2 cellular contexts compared by ENCODE assay signal in the genomic region with DNA sequence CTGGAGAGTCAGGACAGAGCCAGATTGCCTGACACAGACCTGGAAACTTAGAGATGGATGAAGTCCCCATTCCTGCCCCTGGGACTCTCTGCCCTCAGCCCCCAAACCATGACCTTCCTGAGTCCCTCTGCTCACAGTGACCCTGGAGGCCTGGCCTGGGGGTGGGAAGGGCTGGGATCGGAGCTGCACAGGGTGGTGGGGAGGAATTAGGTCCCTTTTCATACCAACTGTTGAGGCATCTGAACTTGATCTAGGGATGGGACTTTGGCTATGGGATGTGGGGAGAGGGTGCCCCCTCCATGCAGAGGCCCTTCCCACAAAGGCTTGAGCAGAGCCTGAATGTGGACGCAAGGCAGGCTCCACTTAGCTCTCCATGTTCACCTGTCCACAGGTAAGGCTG.
TF ChIP-seq lines count a peak whose summit lies in the region.

No MANE protein-coding gene starts in this region.

TF ChIP-seq in IMR-90, 13 proteins besides CTCF, POLR2A, EP300 and RAD21 (continued from another document):
- TF ChIP-seq, protein P1, sequence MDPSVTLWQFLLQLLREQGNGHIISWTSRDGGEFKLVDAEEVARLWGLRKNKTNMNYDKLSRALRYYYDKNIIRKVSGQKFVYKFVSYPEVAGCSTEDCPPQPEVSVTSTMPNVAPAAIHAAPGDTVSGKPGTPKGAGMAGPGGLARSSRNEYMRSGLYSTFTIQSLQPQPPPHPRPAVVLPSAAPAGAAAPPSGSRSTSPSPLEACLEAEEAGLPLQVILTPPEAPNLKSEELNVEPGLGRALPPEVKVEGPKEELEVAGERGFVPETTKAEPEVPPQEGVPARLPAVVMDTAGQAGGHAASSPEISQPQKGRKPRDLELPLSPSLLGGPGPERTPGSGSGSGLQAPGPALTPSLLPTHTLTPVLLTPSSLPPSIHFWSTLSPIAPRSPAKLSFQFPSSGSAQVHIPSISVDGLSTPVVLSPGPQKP (IDR thresholded peaks at IDR 0.05; ENCODE audit: borderline replicate concordance, low read depth, low read length): no peak
- TF ChIP-seq CEBPB (IDR thresholded peaks at IDR 0.05; ENCODE audit: low read depth, low read length): no peak
- TF ChIP-seq RCOR1 (IDR thresholded peaks at IDR 0.05; ENCODE audit: insufficient replicate concordance, low read length): no peak
- no peak for TF ChIP-seq CHD1 (IDR thresholded peaks at IDR 0.05; ENCODE audit: low read depth, low read length)
- no peak for TF ChIP-seq FOS (IDR thresholded peaks at IDR 0.05; ENCODE audit: low read depth, low read length)
- TF ChIP-seq, protein P2, sequence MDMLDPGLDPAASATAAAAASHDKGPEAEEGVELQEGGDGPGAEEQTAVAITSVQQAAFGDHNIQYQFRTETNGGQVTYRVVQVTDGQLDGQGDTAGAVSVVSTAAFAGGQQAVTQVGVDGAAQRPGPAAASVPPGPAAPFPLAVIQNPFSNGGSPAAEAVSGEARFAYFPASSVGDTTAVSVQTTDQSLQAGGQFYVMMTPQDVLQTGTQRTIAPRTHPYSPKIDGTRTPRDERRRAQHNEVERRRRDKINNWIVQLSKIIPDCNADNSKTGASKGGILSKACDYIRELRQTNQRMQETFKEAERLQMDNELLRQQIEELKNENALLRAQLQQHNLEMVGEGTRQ (IDR thresholded peaks at IDR 0.05; ENCODE audit: low read depth, low read length): no peak

TF ChIP-seq in HepG2, 621 proteins besides CTCF, POLR2A, EP300 and RAD21 (continued from another document):
- TF ChIP-seq, protein P3, sequence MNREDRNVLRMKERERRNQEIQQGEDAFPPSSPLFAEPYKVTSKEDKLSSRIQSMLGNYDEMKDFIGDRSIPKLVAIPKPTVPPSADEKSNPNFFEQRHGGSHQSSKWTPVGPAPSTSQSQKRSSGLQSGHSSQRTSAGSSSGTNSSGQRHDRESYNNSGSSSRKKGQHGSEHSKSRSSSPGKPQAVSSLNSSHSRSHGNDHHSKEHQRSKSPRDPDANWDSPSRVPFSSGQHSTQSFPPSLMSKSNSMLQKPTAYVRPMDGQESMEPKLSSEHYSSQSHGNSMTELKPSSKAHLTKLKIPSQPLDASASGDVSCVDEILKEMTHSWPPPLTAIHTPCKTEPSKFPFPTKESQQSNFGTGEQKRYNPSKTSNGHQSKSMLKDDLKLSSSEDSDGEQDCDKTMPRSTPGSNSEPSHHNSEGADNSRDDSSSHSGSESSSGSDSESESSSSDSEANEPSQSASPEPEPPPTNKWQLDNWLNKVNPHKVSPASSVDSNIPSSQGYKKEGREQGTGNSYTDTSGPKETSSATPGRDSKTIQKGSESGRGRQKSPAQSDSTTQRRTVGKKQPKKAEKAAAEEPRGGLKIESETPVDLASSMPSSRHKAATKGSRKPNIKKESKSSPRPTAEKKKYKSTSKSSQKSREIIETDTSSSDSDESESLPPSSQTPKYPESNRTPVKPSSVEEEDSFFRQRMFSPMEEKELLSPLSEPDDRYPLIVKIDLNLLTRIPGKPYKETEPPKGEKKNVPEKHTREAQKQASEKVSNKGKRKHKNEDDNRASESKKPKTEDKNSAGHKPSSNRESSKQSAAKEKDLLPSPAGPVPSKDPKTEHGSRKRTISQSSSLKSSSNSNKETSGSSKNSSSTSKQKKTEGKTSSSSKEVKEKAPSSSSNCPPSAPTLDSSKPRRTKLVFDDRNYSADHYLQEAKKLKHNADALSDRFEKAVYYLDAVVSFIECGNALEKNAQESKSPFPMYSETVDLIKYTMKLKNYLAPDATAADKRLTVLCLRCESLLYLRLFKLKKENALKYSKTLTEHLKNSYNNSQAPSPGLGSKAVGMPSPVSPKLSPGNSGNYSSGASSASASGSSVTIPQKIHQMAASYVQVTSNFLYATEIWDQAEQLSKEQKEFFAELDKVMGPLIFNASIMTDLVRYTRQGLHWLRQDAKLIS (CRISPR knock-in tag; IDR thresholded peaks at IDR 0.05): no peak
- TF ChIP-seq, protein P4, sequence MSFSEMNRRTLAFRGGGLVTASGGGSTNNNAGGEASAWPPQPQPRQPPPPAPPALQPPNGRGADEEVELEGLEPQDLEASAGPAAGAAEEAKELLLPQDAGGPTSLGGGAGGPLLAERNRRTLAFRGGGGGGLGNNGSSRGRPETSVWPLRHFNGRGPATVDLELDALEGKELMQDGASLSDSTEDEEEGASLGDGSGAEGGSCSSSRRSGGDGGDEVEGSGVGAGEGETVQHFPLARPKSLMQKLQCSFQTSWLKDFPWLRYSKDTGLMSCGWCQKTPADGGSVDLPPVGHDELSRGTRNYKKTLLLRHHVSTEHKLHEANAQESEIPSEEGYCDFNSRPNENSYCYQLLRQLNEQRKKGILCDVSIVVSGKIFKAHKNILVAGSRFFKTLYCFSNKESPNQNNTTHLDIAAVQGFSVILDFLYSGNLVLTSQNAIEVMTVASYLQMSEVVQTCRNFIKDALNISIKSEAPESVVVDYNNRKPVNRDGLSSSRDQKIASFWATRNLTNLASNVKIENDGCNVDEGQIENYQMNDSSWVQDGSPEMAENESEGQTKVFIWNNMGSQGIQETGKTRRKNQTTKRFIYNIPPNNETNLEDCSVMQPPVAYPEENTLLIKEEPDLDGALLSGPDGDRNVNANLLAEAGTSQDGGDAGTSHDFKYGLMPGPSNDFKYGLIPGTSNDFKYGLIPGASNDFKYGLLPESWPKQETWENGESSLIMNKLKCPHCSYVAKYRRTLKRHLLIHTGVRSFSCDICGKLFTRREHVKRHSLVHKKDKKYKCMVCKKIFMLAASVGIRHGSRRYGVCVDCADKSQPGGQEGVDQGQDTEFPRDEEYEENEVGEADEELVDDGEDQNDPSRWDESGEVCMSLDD (CRISPR knock-in tag; IDR thresholded peaks at IDR 0.05; ENCODE audit: borderline replicate concordance): no peak
- TF ChIP-seq, protein P5, sequence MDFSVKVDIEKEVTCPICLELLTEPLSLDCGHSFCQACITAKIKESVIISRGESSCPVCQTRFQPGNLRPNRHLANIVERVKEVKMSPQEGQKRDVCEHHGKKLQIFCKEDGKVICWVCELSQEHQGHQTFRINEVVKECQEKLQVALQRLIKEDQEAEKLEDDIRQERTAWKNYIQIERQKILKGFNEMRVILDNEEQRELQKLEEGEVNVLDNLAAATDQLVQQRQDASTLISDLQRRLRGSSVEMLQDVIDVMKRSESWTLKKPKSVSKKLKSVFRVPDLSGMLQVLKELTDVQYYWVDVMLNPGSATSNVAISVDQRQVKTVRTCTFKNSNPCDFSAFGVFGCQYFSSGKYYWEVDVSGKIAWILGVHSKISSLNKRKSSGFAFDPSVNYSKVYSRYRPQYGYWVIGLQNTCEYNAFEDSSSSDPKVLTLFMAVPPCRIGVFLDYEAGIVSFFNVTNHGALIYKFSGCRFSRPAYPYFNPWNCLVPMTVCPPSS (IDR thresholded peaks at IDR 0.05): no peak
- TF ChIP-seq SRSF9 (IDR thresholded peaks at IDR 0.05; ENCODE audit: borderline replicate concordance, insufficient read depth, low read depth, low read length, poor library complexity, severe bottlenecking) (no peak), IKZF4 (CRISPR knock-in tag; IDR thresholded peaks at IDR 0.05; ENCODE audit: borderline replicate concordance, low read depth, not compliant biosample characterization) (no peak), ELF1 (CRISPR knock-in tag; IDR thresholded peaks at IDR 0.05) (no peak), SAP130 (CRISPR knock-in tag; IDR thresholded peaks at IDR 0.05; ENCODE audit: low read depth) (no peak)
TF ChIP-seq in HepG2: peak in this region for 0.
